ENCODE assay signal across 27 cellular contexts in the genomic region with DNA sequence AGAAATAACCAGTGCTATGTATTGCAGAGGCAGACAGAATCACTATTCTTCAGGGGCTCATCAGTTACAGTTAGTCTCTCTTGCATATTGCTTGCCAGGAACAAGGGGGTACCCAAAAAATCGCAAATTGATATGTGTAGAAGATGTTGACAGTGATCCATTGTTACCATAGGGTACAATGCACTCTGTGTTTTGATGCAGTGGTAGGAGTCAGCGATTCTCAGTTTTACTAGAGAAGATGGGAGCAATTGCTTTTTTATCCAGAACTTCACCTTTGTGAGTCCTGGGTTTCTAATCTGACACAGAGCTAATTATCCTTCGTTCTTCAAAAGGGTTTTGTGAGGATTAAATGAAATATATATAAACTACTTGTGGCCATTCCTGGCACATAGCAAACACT.
"Had no signal": no experiment of that assay in that cellular context is flagged by ENCODE, and none has a peak within 500 bp of the region (broad histone marks: within the 10 kb centered on the region; RNA-seq: fewer than 3 reads in every experiment).

No MANE protein-coding gene starts in this region.

- DNase-seq: activated CD4-positive, alpha-beta memory T cell treated with anti-CD3 and anti-CD28 coated beads for 36 hours; activated CD4-positive, alpha-beta T cell treated with anti-CD3 and anti-CD28 coated beads for 36 hours; activated CD4-positive, alpha-beta T cell treated with anti-CD3 and anti-CD28 coated beads, Interleukin-2, amount 10 ng/mL, durations not matched to agents 24 days and 14 days; activated CD4-positive, CD25-positive, alpha-beta regulatory T cell; activated CD4-positive, CD25-positive, alpha-beta regulatory T cell treated with anti-CD3 and anti-CD28 coated beads, Interleukin-2, amount 50 U/mL, for 72 hours; activated CD8-positive, alpha-beta memory T cell treated with anti-CD3 and anti-CD28 coated beads, Interleukin-2, amount 10 ng/mL, durations not matched to agents 7 days and 5 days; activated CD8-positive, alpha-beta memory T cell treated with anti-CD3 and anti-CD28 coated beads, Interleukin-2, amount 50 U/mL, for 4 hours; activated CD8-positive, alpha-beta T cell treated with anti-CD3 and anti-CD28 coated beads, Interleukin-2, amount 10 ng/mL, durations not matched to agents 7 days and 5 days; activated effector memory CD4-positive, alpha-beta T cell treated with anti-CD3 and anti-CD28 coated beads, Interleukin-2, amount 50 U/mL, for 16 hours; activated naive CD4-positive, alpha-beta T cell treated with anti-CD3 and anti-CD28 coated beads for 36 hours; activated naive CD8-positive, alpha-beta T cell treated with anti-CD3 and anti-CD28 coated beads for 36 hours; activated naive CD8-positive, alpha-beta T cell treated with anti-CD3 and anti-CD28 coated beads, Interleukin-2, amount 50 U/mL, for 24 hours; activated T-cell treated with anti-CD3 and anti-CD28 coated beads, Interleukin-2, amount 50 U/mL, for 1 hour; activated T-cell treated with anti-CD3 and anti-CD28 coated beads, Interleukin-2, amount 50 U/mL, for 48 hours; adrenal gland; amygdala; aorta; central memory CD4-positive, alpha-beta T cell; dorsolateral prefrontal cortex; effector memory CD4-positive, alpha-beta T cell; endodermal cell; foreskin fibroblast; head of caudate nucleus; T-helper 2 cell had no signal

- H3K27me3 ChIP-seq: adrenal gland, breast epithelium, cardiac muscle cell, dorsolateral prefrontal cortex had no signal

- H3K9me3 ChIP-seq: adrenal gland, breast epithelium had no signal

- H3K27ac ChIP-seq: adrenal gland, breast epithelium, cardiac muscle cell, coronary artery had no signal

- H3K36me3 ChIP-seq: adrenal gland, breast epithelium, cardiac muscle cell had no signal

- H3K4me1 ChIP-seq: adrenal gland, breast epithelium had no signal

- H3K4me3 ChIP-seq: adrenal gland, breast epithelium, cardiac muscle cell, coronary artery, dorsolateral prefrontal cortex had no signal
